In genomic region chr1:9852410-9853301, GRCh38 we compare ENCODE assay signal across 10 cellular contexts.
A peak's percentile ranks its signal among the peaks of the same experiment; 100 is the strongest.
DNase-seq lines count a peak whose midpoint lies in the region; ATAC-seq and TF ChIP-seq lines count a peak whose summit lies in the region.
"Had no signal": no experiment of that assay in that cellular context is flagged by ENCODE, and none has a peak within 500 bp of the region (broad histone marks: within the 10 kb centered on the region; RNA-seq: fewer than 3 reads in every experiment).

No MANE protein-coding gene starts in this region.

- ATAC-seq in stimulated activated memory B cell treated with anti-CD40 and anti-IgM and Interleukin-4, amounts not matched to agents 10 μg/mL and 1 μg/mL and 100 μg/mL, for 72 hours = no peak
- no peak for ATAC-seq in GM21381 (IDR thresholded peaks at IDR 0.05; ENCODE audit: unreplicated experiment)
- no peak for ATAC-seq in GM18868 (IDR thresholded peaks at IDR 0.05; ENCODE audit: unreplicated experiment)

- TF ChIP-seq CTCF in RWPE1 (conservative IDR thresholded peaks at IDR 0.05; ENCODE audit: low read depth) = no peak
- no peak for TF ChIP-seq CTCF in fibroblast of pulmonary artery (IDR thresholded peaks at IDR 0.05; ENCODE audit: low read length, missing control alignments)

- peak overlapping the region; percentile 89 for H3K27ac Mint-ChIP-seq in stimulated activated memory B cell treated with anti-CD40 and anti-IgM and Interleukin-4, amounts not matched to agents 10 μg/mL and 1 μg/mL and 100 μg/mL, for 72 hours

- peaks cover 24% of the 10 kb centered on the region for H3K4me1 Mint-ChIP-seq in stimulated activated memory B cell treated with anti-CD40 and anti-IgM and Interleukin-4, amounts not matched to agents 10 μg/mL and 1 μg/mL and 100 μg/mL, for 72 hours

- H3K4me3 Mint-ChIP-seq in stimulated activated memory B cell treated with anti-CD40 and anti-IgM and Interleukin-4, amounts not matched to agents 10 μg/mL and 1 μg/mL and 100 μg/mL, for 72 hours = no peak overlapping the region

- peak overlapping the region; percentile 75 for H3K27ac ChIP-seq in RWPE1
- H3K27ac ChIP-seq: 22Rv1 had no signal

- CTCF ChIA-PET in RWPE1 (lab: Yijun Ruan, JAX) = interaction anchor here (0.6 to 0.8 kb wide), 3 partner anchors 9 to 27 kb away, joined by 3 to 4 read pairs (median 3); no protein-coding TSS in a partner anchor

- H3K27me3 Mint-ChIP-seq in stimulated activated memory B cell treated with anti-CD40 and anti-IgM and Interleukin-4, amounts not matched to agents 10 μg/mL and 1 μg/mL and 100 μg/mL, for 72 hours = no peaks in the 10 kb centered on the region

- H3K36me3 Mint-ChIP-seq in stimulated activated memory B cell treated with anti-CD40 and anti-IgM and Interleukin-4, amounts not matched to agents 10 μg/mL and 1 μg/mL and 100 μg/mL, for 72 hours = peaks cover 14% of the 10 kb centered on the region

- DNase-seq in DMS53 (lab: John Stamatoyannopoulos, UW) (peak; percentile 57), DMS53 treated with DMSO at 0.1 percent for 48 hours (lab: John Stamatoyannopoulos, UW; ENCODE audit: unreplicated experiment) (no peak), RWPE1 (ENCODE audit: low spot score) (peak; percentile 51), fibroblast of pulmonary artery (ENCODE audit: low read depth) (peak; percentile 90), KG1 (lab: John Stamatoyannopoulos, UW) (no peak)
- DNase-seq: activated effector memory CD4-positive, alpha-beta T cell treated with Interleukin-2 at 50 U/mL for 16 hours had no signal

- POLR2A ChIA-PET in RWPE1 (lab: Yijun Ruan, JAX; ENCODE audit: low non-redundant PET) = interaction anchor here (0.7 kb wide), 1 partner anchor 27 kb away, joined by 3 read pairs; no protein-coding TSS in a partner anchor

- H3K4me3 ChIP-seq in fibroblast of pulmonary artery (replicated peaks; ENCODE audit: low read depth, low read length) = no peak overlapping the region

- peaks cover 5% of the 10 kb centered on the region for H3K9me3 Mint-ChIP-seq in stimulated activated memory B cell treated with anti-CD40 and anti-IgM and Interleukin-4, amounts not matched to agents 10 μg/mL and 1 μg/mL and 100 μg/mL, for 72 hours

Comparison
In these comparisons a context has a peak if more than half of its experiments do, and no peak if none do; other contexts are left out.
1. DNase-seq: peak in DMS53 (single experiment), RWPE1 (single experiment) and fibroblast of pulmonary artery (single experiment); none in DMS53 treated with DMSO at 0.1 percent for 48 hours (single experiment) and KG1 (single experiment).